Comparison of ENCODE assay signal across 1 cellular context in genomic region chr3:29683306-29683993, GRCh38.
TF ChIP-seq lines count a peak whose summit lies in the region.

No MANE protein-coding gene starts in this region.

TF ChIP-seq in WTC11, 78 proteins besides CTCF, POLR2A, EP300 and RAD21 (continued from another document):
- TF ChIP-seq PRDM15 (CRISPR knock-in tag; IDR thresholded peaks at IDR 0.05) (no peak), E2F1 (CRISPR knock-in tag; IDR thresholded peaks at IDR 0.05) (no peak)
